Comparison of ENCODE assay signal across 20 cellular contexts in the genomic region with DNA sequence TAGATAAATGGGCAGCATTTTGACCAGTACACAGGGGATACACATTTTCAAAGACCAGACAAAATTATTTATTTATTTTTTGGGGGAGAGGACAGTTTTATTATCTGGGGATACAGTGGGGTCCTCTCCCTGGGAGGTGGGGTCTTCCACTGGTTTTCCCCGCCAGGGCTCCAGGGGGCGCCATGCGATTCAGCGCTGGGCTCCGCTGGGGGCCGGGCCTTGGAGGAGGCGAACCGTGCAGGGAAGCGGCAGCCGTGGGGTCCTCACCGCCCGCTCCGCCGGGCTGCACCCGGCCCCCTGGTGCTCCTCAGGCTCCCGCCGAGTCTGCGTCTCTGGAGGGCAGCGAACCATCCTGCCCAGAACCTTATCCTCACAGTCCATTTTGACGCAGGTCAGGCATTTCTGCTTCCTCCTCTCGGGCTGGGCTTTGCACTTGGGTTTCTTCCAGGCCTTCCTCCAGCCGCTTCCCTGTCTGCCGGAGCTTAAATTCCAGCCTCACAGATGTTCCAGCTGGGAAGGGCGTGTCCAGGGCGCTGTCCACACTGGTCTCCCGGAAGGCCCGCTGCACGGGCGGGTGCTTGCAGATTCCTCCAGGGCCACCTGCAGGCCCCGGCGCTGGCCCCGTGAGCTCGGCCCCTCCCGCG. TPM values are rescaled to one million over a fixed set of nuclear protein-coding genes. Genes with fewer than 3 reads are reported as not detected.
DNase-seq lines count a peak whose midpoint lies in the region; ATAC-seq and TF ChIP-seq lines count a peak whose summit lies in the region.
"Not testable (repeated sequence)": the region's sequence is repeated elsewhere in the genome, so short reads cannot be mapped to it uniquely, and the experiment has no call there.
"Had no signal": no experiment of that assay in that cellular context is flagged by ENCODE, and none has a peak within 500 bp of the region (broad histone marks: within the 10 kb centered on the region; RNA-seq: fewer than 3 reads in every experiment).

No MANE protein-coding gene starts in this region.

- not testable (repeated sequence) for H3K4me1 ChIP-seq in BLaER1 treated with 17β-estradiol and CSF1 and Interleukin-3, amounts not matched to agents 10 nM and 100 nM; upper lobe of right lung

- H3K36me3 Mint-ChIP-seq in activated B cell treated with CpG ODN at 0.5 μM for 24 hours (ENCODE audit: low read depth); activated T-cell treated with anti-CD3 and anti-CD28 coated beads, Interleukin-2, amount 50 U/mL, for 72 hours (ENCODE audit: insufficient read depth in 2 of 2); central memory CD8-positive, alpha-beta T cell (ENCODE audit: insufficient read depth): not testable (repeated sequence)

- 0 out of 2 replicates have a peak, but pooled peaks have one; percentile 5 for TF ChIP-seq CTCF in LNCaP clone FGC (IDR thresholded peaks at IDR 0.05; ENCODE audit: control insufficient read depth, extremely low read depth, insufficient read depth)
- TF ChIP-seq CTCF in activated B cell treated with CpG ODN at 0.5 μM for 24 hours (IDR thresholded peaks at IDR 0.05), result not testable (repeated sequence)
- peak; percentile 22 for TF ChIP-seq CTCF in upper lobe of right lung (IDR thresholded peaks at IDR 0.05)

- H3K27ac ChIP-seq in BLaER1 treated with 17β-estradiol and CSF1 and Interleukin-3, amounts not matched to agents 10 nM and 100 nM; skin epidermis; upper lobe of right lung: not testable (repeated sequence)

- H3K4me3 Mint-ChIP-seq in activated B cell treated with CpG ODN at 0.5 μM for 24 hours; central memory CD8-positive, alpha-beta T cell: not testable (repeated sequence)
- peak overlapping the region in 1 of 2 donors; percentile 8 for H3K4me3 Mint-ChIP-seq in activated T-cell treated with anti-CD3 and anti-CD28 coated beads, Interleukin-2, amount 50 U/mL, for 72 hours

- DNase-seq in LNCaP clone FGC (ENCODE audit: low read depth); activated B cell treated with CpG ODN at 0.5 μM for 24 hours; central memory CD8-positive, alpha-beta T cell (ENCODE audit: low spot score in 2 of 2); upper lobe of right lung: not testable (repeated sequence)
- DNase-seq in activated T-cell treated with anti-CD3 and anti-CD28 coated beads, Interleukin-2, amount 50 U/mL, for 72 hours, result peak; percentile 18 to 28

- not testable (repeated sequence) for H3K4me2 ChIP-seq in BLaER1 treated with 17β-estradiol and CSF1 and Interleukin-3, amounts not matched to agents 10 nM and 100 nM

- not testable (repeated sequence) for H3K9me3 ChIP-seq in BLaER1 treated with 17β-estradiol and CSF1 and Interleukin-3, amounts not matched to agents 10 nM and 100 nM (replicated peaks in 1 of 11); upper lobe of right lung

- H3K4me3 ChIP-seq in BLaER1 treated with 17β-estradiol and CSF1 and Interleukin-3, amounts not matched to agents 10 nM and 100 nM, result peak overlapping the region; percentile 40 to 61 (median 50); a peak in 18 of 20 replicates
- H3K4me3 ChIP-seq in LNCaP clone FGC (ENCODE audit: low read depth, low read length); upper lobe of right lung: not testable (repeated sequence)
- peak overlapping the region in 5 of 7 experiments; percentile 16 to 41 (median 27) for H3K4me3 ChIP-seq in skin epidermis

- H3K27ac Mint-ChIP-seq in activated B cell treated with CpG ODN at 0.5 μM for 24 hours; activated T-cell treated with anti-CD3 and anti-CD28 coated beads, Interleukin-2, amount 50 U/mL, for 72 hours; central memory CD8-positive, alpha-beta T cell (ENCODE audit: low read depth): not testable (repeated sequence)

- ATAC-seq in GM21423 (IDR thresholded peaks at IDR 0.05; ENCODE audit: unreplicated experiment), result peak; percentile 52
- peak; percentile 61 for ATAC-seq in activated B cell treated with CpG ODN at 0.5 μM for 24 hours (ENCODE audit: low read depth)
- peak; percentile 45 to 60 for ATAC-seq in activated T-cell treated with anti-CD3 and anti-CD28 coated beads, Interleukin-2, amount 50 U/mL, for 72 hours (replicated peaks in 1 of 2)
- peak; percentile 60 for ATAC-seq in central memory CD8-positive, alpha-beta T cell (replicated peaks; ENCODE audit: extremely low read depth, poor library complexity, severe bottlenecking)
- peak; percentile 67 for ATAC-seq in upper lobe of right lung

- CTCF ChIA-PET in activated B cell treated with CpG ODN at 0.5 μM for 24 hours (lab: Charles Lee), result not testable (repeated sequence)

- intact Hi-C loops in activated B cell treated with CpG ODN at 0.5 μM for 24 hours (cut with micrococcal nuclease); upper lobe of right lung (cut with DNase I): not testable (repeated sequence)

- H3K27me3 Mint-ChIP-seq in activated B cell treated with CpG ODN at 0.5 μM for 24 hours; central memory CD8-positive, alpha-beta T cell: not testable (repeated sequence)
- H3K27me3 Mint-ChIP-seq in activated T-cell treated with anti-CD3 and anti-CD28 coated beads, Interleukin-2, amount 50 U/mL, for 72 hours (ENCODE audit: low read depth), result peaks cover 19% of the 10 kb centered on the region

- POLR2A ChIA-PET in activated B cell treated with CpG ODN at 0.5 μM for 24 hours (lab: Charles Lee), result not testable (repeated sequence)

- H3K4me1 Mint-ChIP-seq in activated B cell treated with CpG ODN at 0.5 μM for 24 hours; activated T-cell treated with anti-CD3 and anti-CD28 coated beads, Interleukin-2, amount 50 U/mL, for 72 hours (ENCODE audit: low read depth); central memory CD8-positive, alpha-beta T cell: not testable (repeated sequence)

- not testable (repeated sequence) for H3K9me3 Mint-ChIP-seq in activated B cell treated with CpG ODN at 0.5 μM for 24 hours; activated T-cell treated with anti-CD3 and anti-CD28 coated beads, Interleukin-2, amount 50 U/mL, for 72 hours; central memory CD8-positive, alpha-beta T cell

- not testable (repeated sequence) for H3K27me3 ChIP-seq in BLaER1 treated with 17β-estradiol and CSF1 and Interleukin-3, amounts not matched to agents 10 nM and 100 nM; upper lobe of right lung

- H4K20me1 ChIP-seq in BLaER1 treated with 17β-estradiol and CSF1 and Interleukin-3, amounts not matched to agents 10 nM and 100 nM, result not testable (repeated sequence)

- H3K9ac ChIP-seq in BLaER1 treated with 17β-estradiol and CSF1 and Interleukin-3, amounts not matched to agents 10 nM and 100 nM, result peak overlapping the region in 6 of 11 experiments; percentile 35 to 58 (median 50); a peak in 5 of 22 replicates

- H3K36me3 ChIP-seq in BLaER1 treated with 17β-estradiol and CSF1 and Interleukin-3, amounts not matched to agents 10 nM and 100 nM; upper lobe of right lung: not testable (repeated sequence)

RNA-seq across cellular contexts. Expression of a gene that starts 10.7 kb away (rescaled TPM):
- total RNA-seq in activated B cell treated with CpG ODN at 0.5 μM for 24 hours (not detected in 2 replicates), upper lobe of right lung (not detected)
- not detected for total RNA-seq in activated T-cell treated with anti-CD3 and anti-CD28 coated beads, Interleukin-2, amount 50 U/mL, for 72 hours
- total RNA-seq: activated CD8-positive, alpha-beta memory T cell treated with anti-CD3 and anti-CD28 coated beads for 36 hours; body of pancreas; CD4-positive, CD25-positive, alpha-beta regulatory T cell; chondrocyte; G401; HT1080; kidney epithelial cell; lung; NCI-H460; Right ventricle myocardium inferior; subcutaneous adipose tissue; ureter had no signal
